25 cellular contexts compared by ENCODE assay signal in the genomic region with DNA sequence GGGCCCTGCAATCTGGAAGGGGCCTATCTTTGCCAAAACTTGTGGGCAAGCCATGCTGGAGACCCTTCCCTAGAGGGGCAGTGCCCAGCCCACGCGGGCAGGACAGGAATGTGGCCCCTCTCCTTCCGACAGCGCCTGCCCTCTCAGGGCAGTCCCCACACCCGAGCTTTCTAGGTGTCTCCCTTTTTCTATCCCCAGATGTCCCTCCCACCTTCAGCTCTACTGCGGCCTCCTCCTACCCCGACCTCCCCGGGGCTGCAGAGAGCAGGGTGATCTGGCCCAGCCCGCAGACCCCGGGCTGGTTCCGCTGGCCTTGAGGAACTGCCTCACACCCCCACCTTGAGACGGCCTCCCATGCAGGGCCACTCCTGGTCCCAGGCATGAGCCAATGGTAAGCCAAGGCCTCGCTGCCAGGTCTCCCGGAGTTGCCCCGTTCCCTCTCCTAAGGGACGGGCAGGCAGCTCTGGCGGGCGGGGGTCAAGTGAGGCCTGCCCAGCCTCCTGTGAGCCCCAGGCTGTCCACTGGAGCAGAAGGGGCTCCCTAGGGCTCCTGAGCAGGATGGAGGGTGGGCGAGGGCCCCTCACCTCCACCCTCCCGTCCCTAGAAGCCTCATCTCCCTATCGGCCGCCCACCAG. TPM values are rescaled to one million over a fixed set of nuclear protein-coding genes. Genes with fewer than 3 reads are reported as not detected.
DNase-seq lines count a peak whose midpoint lies in the region; ATAC-seq, FAIRE-seq and TF ChIP-seq lines count a peak whose summit lies in the region.
"Had no signal": no experiment of that assay in that cellular context is flagged by ENCODE, and none has a peak within 500 bp of the region (broad histone marks: within the 10 kb centered on the region; RNA-seq: fewer than 3 reads in every experiment).

No MANE protein-coding gene starts in this region.

- ATAC-seq in psoas muscle (no peak), HG02938 (IDR thresholded peaks at IDR 0.05; ENCODE audit: unreplicated experiment) (no peak), HG03039 (IDR thresholded peaks at IDR 0.05; ENCODE audit: unreplicated experiment) (no peak)
- ATAC-seq: stimulated activated naive CD8-positive, alpha-beta T cell treated with anti-CD3 and anti-CD28 coated beads, Interleukin-15, amount 100 ng/mL, for 72 hours had no signal

- no TSS peak for BruUV-seq in Caco-2 (replicated peaks; lab: Mats Ljungman, UMichigan)

- peaks cover 1 to 9% of the 10 kb centered on the region in 2 experiments for H4K20me1 ChIP-seq in H1 (replicated peaks in 1 of 2; ENCODE audit: control insufficient read depth in 1 of 2, insufficient read depth in 2 of 2, low read length in 2 of 2)

- H3K14ac ChIP-seq in H1 (ENCODE audit: insufficient read length): no peak overlapping the region

- H3K9ac ChIP-seq in H1 (replicated peaks in 1 of 4; ENCODE audit: extremely low read depth in 1 of 4, low read depth in 3 of 4, low read length in 3 of 4): no peak overlapping the region

- no peak for TF ChIP-seq EP300 in H1 (IDR thresholded peaks at IDR 0.05; ENCODE audit: borderline replicate concordance in 1 of 2, low read depth in 2 of 2, low read length in 2 of 2)
- TF ChIP-seq EP300 in sigmoid colon (IDR thresholded peaks at IDR 0.05): no peak

- CTCF ChIA-PET in activated CD4-positive, alpha-beta T cell treated with anti-CD3 and anti-CD28 coated beads, Interleukin-2, amount 10 ng/mL, durations not matched to agents 7 days and 5 days (lab: Charles Lee): interaction anchor here (0.9 to 2.1 kb wide), 3 partner anchors 12 to 29 kb away, joined by 4 to 9 read pairs (median 7); no protein-coding TSS in a partner anchor
- CTCF ChIA-PET in Caco-2 (lab: Charles Lee) (no interaction called here), H1 (lab: Charles Lee; ENCODE audit: partially characterized antibody) (interaction anchor here (0.9 to 6.0 kb wide), 6 partner anchors 12 to 117 kb away, joined by 3 to 37 read pairs (median 5); no protein-coding TSS in a partner anchor)

- intact Hi-C loops in Caco-2 (cut with micrococcal nuclease; ENCODE audit: unreplicated experiment): no loop called here
- intact Hi-C loops in psoas muscle (cut with DNase I): no loop called here
- intact Hi-C loops in sigmoid colon (cut with DNase I): no loop called here

- no peak overlapping the region for H2BK120ac ChIP-seq in H1 (replicated peaks; ENCODE audit: low read depth, low read length)

- TF ChIP-seq RAD21 in H1 (IDR thresholded peaks at IDR 0.05 in 1 of 2, conservative IDR thresholded peaks at IDR 0.05 in 1 of 2; ENCODE audit: low read depth in 2 of 2, low read length in 2 of 2): no peak

- no peak overlapping the region for H2BK12ac ChIP-seq in H1 (ENCODE audit: low read depth, low read length)

- FAIRE-seq in H1 (lab: Jason Lieb, UNC): no peak
- FAIRE-seq: colon had no signal

- H3K18ac ChIP-seq in H1 (ENCODE audit: extremely low read depth, low read length): no peak overlapping the region

- H3K27me3 Mint-ChIP-seq in activated CD4-positive, alpha-beta T cell treated with anti-CD3 and anti-CD28 coated beads, Interleukin-2, amount 10 ng/mL, durations not matched to agents 7 days and 5 days: no peaks in the 10 kb centered on the region
- H3K27me3 Mint-ChIP-seq in Caco-2 (ENCODE audit: insufficient read depth, unreplicated experiment): no peaks in the 10 kb centered on the region
- H3K27me3 Mint-ChIP-seq: memory B cell had no signal

- TF ChIP-seq POLR2A in H1 (IDR thresholded peaks at IDR 0.05; ENCODE audit: control extremely low read depth in 1 of 2, low read depth in 2 of 2, low read length in 2 of 2) (no peak), sigmoid colon (IDR thresholded peaks at IDR 0.05) (no peak)

- no peak overlapping the region for H4K91ac ChIP-seq in H1 (replicated peaks; ENCODE audit: insufficient read length, low read length)

- H2BK5ac ChIP-seq in H1 (ENCODE audit: low read depth, low read length): no peak overlapping the region

- no peak overlapping the region for H3K56ac ChIP-seq in H1 (replicated peaks; ENCODE audit: insufficient read length, low read depth, low read length)

- peaks cover 74% of the 10 kb centered on the region for H3K4me1 Mint-ChIP-seq in activated CD4-positive, alpha-beta T cell treated with anti-CD3 and anti-CD28 coated beads, Interleukin-2, amount 10 ng/mL, durations not matched to agents 7 days and 5 days
- H3K4me1 Mint-ChIP-seq in Caco-2 (ENCODE audit: low read depth, unreplicated experiment): no peaks in the 10 kb centered on the region

- H2BK20ac ChIP-seq in H1 (ENCODE audit: low read length): no peak overlapping the region

- no peak overlapping the region for H3K4me3 Mint-ChIP-seq in activated CD4-positive, alpha-beta T cell treated with anti-CD3 and anti-CD28 coated beads, Interleukin-2, amount 10 ng/mL, durations not matched to agents 7 days and 5 days
- no peak overlapping the region for H3K4me3 Mint-ChIP-seq in Caco-2 (ENCODE audit: unreplicated experiment)
- H3K4me3 Mint-ChIP-seq: stimulated activated naive CD8-positive, alpha-beta T cell treated with anti-CD3 and anti-CD28 coated beads, Interleukin-15, amount 100 ng/mL, for 72 hours had no signal

- peak overlapping the region; percentile 72 for H3K27ac Mint-ChIP-seq in activated CD4-positive, alpha-beta T cell treated with anti-CD3 and anti-CD28 coated beads, Interleukin-2, amount 10 ng/mL, durations not matched to agents 7 days and 5 days
- peak overlapping the region; percentile 17 for H3K27ac Mint-ChIP-seq in Caco-2 (ENCODE audit: unreplicated experiment)
- H3K27ac Mint-ChIP-seq: memory B cell had no signal

- H3K79me1 ChIP-seq in H1 (ENCODE audit: low read depth, low read length): peaks cover 6% of the 10 kb centered on the region

- H4K8ac ChIP-seq in H1 (ENCODE audit: extremely low read depth, insufficient read depth, low read length): peak overlapping the region; percentile 58; the same call in 1 of the 2 replicates

- H2AK5ac ChIP-seq in H1 (ENCODE audit: low read depth, low read length): no peak overlapping the region

- POLR2A ChIA-PET in activated CD4-positive, alpha-beta T cell treated with anti-CD3 and anti-CD28 coated beads, Interleukin-2, amount 10 ng/mL, durations not matched to agents 7 days and 5 days (lab: Charles Lee): no interaction called here
- POLR2A ChIA-PET in Caco-2 (lab: Charles Lee): no interaction called here
- POLR2A ChIA-PET in H1 (lab: Charles Lee; ENCODE audit: partially characterized antibody): interaction anchor here (0.9 to 1.9 kb wide), 3 partner anchors 10 to 12 kb away, joined by 3 to 6 read pairs (median 4); no protein-coding TSS in a partner anchor

- H3K27me3 ChIP-seq in Caco-2 (replicated peaks; ENCODE audit: control insufficient read depth, insufficient read depth, low read length) (no peaks in the 10 kb centered on the region), H1 (replicated peaks in 1 of 4; ENCODE audit: control insufficient read depth in 3 of 4, extremely low read depth in 1 of 4, insufficient read depth in 3 of 4, low read length in 3 of 4) (no peaks in the 10 kb centered on the region), psoas muscle (ENCODE audit: insufficient read depth in 3 of 3, low read length in 2 of 3) (no peaks in the 10 kb centered on the region), sigmoid colon (no peaks in the 10 kb centered on the region)
- H3K27me3 ChIP-seq: tibial artery had no signal

- no peaks in the 10 kb centered on the region for H3K9me3 Mint-ChIP-seq in activated CD4-positive, alpha-beta T cell treated with anti-CD3 and anti-CD28 coated beads, Interleukin-2, amount 10 ng/mL, durations not matched to agents 7 days and 5 days
- no peaks in the 10 kb centered on the region for H3K9me3 Mint-ChIP-seq in Caco-2 (ENCODE audit: unreplicated experiment)
- H3K9me3 Mint-ChIP-seq: activated naive CD4-positive, alpha-beta T cell treated with anti-CD3 and anti-CD28 coated beads, Interleukin-2, amount 10 ng/mL, durations not matched to agents 7 days and 5 days; memory B cell; stimulated activated naive CD8-positive, alpha-beta T cell treated with anti-CD3 and anti-CD28 coated beads, Interleukin-15, amount 100 ng/mL, for 72 hours had no signal

- H3K4me3 ChIP-seq in Caco-2 (ENCODE audit: low read depth, low read length) (no peak overlapping the region), H1 (ENCODE audit: extremely low read depth in 1 of 4, insufficient read depth in 2 of 4, low read depth in 3 of 4, low read length in 4 of 4) (no peak overlapping the region), psoas muscle (no peak overlapping the region), sigmoid colon (no peak overlapping the region)
- H3K4me3 ChIP-seq: esophagus squamous epithelium, prostate gland, tibial artery had no signal

- H3K23ac ChIP-seq in H1 (ENCODE audit: insufficient read length): no peak overlapping the region

- H3K27ac ChIP-seq in H1 (ENCODE audit: low read depth, low read length): no peak overlapping the region
- H3K27ac ChIP-seq in psoas muscle: peak overlapping the region; percentile 16
- H3K27ac ChIP-seq in sigmoid colon: no peak overlapping the region
- H3K27ac ChIP-seq: tibial artery had no signal

- no peak overlapping the region for H3K4ac ChIP-seq in H1 (replicated peaks; ENCODE audit: insufficient read length, low read depth, low read length)

- H3K36me3 ChIP-seq in Caco-2 (ENCODE audit: control insufficient read depth, insufficient read depth, low read length) (no peaks in the 10 kb centered on the region), H1 (ENCODE audit: control insufficient read depth in 2 of 4, insufficient read depth in 4 of 4, low read length in 3 of 4) (no peaks in the 10 kb centered on the region; a peak in 3 of 8 replicates), psoas muscle (ENCODE audit: insufficient read depth in 1 of 2, low read depth in 1 of 2) (peaks cover 0 to 15% of the 10 kb centered on the region in 2 donors), sigmoid colon (peaks cover 0 to 8% (median 0%) of the 10 kb centered on the region in 4 donors)
- H3K36me3 ChIP-seq: prostate gland had no signal

- H2BK15ac ChIP-seq in H1 (ENCODE audit: low read length): no peak overlapping the region

- H3K4me2 ChIP-seq in H1 (ENCODE audit: insufficient read depth in 1 of 2, low read depth in 2 of 2, low read length in 2 of 2): no peak overlapping the region

- peaks cover 36% of the 10 kb centered on the region for H3K36me3 Mint-ChIP-seq in activated CD4-positive, alpha-beta T cell treated with anti-CD3 and anti-CD28 coated beads, Interleukin-2, amount 10 ng/mL, durations not matched to agents 7 days and 5 days (ENCODE audit: low read depth)
- H3K36me3 Mint-ChIP-seq in Caco-2 (ENCODE audit: insufficient read depth, unreplicated experiment): peaks cover 9% of the 10 kb centered on the region

- H3K79me2 ChIP-seq in H1 (ENCODE audit: control insufficient read depth in 1 of 2, insufficient read depth in 2 of 2, low read length in 2 of 2): no peaks in the 10 kb centered on the region

- 0 out of 2 replicates have a peak, but pooled peaks cover 7% of the 10 kb centered on the region for H3K23me2 ChIP-seq in H1 (ENCODE audit: low read depth, low read length)

- H3K4me1 ChIP-seq in Caco-2 (peaks cover 5% of the 10 kb centered on the region; the same call in 1 of the 2 replicates), H1 (replicated peaks in 1 of 4; ENCODE audit: control insufficient read depth in 3 of 4, insufficient read depth in 4 of 4, low read length in 3 of 4) (peaks cover 0 to 6% (median 1%) of the 10 kb centered on the region in 4 experiments; a peak in 3 of 7 replicates), psoas muscle (peaks cover 23% of the 10 kb centered on the region), sigmoid colon (no peaks in the 10 kb centered on the region)

- no peak overlapping the region for H4K5ac ChIP-seq in H1 (ENCODE audit: insufficient read length, low read depth, low read length)

- no peak overlapping the region for H2AFZ ChIP-seq in H1 (ENCODE audit: low read length)

- H3K9me3 ChIP-seq in Caco-2: no peaks in the 10 kb centered on the region
- no peaks in the 10 kb centered on the region for H3K9me3 ChIP-seq in H1 (ENCODE audit: insufficient read depth in 2 of 2, low read depth in 1 of 2, low read length in 1 of 2)
- no peaks in the 10 kb centered on the region for H3K9me3 ChIP-seq in psoas muscle
- no peaks in the 10 kb centered on the region for H3K9me3 ChIP-seq in sigmoid colon
- H3K9me3 ChIP-seq: esophagus squamous epithelium, prostate gland, tibial artery had no signal

- WGBS in H1 (ENCODE audit: extremely low coverage in 1 of 2, insufficient coverage in 1 of 2, insufficient read length in 1 of 2, insufficient replicate concordance in 2 of 2, low coverage in 1 of 2, low lambda C conversion rate in 2 of 2, missing lambda C conversion rate in 1 of 2), 2 experiments: 91% methylated on average over 16 of the region's 22 CpGs; no CpG with 5 or more reads in 1 of the 2 experiments
- WGBS in psoas muscle, 3 donors: 91 to 94% (median 91%) methylated on average over 22 of the region's 22 CpGs
- WGBS in sigmoid colon, 2 donors: 93 to 95% methylated on average over 22 of the region's 22 CpGs

- DNase-seq in activated CD4-positive, alpha-beta T cell treated with anti-CD3 and anti-CD28 coated beads, Interleukin-2, amount 10 ng/mL, durations not matched to agents 7 days and 5 days: no peak
- DNase-seq in activated CD4-positive, alpha-beta T cell treated with anti-CD3 and anti-CD28 coated beads for 1 hour: no peak
- DNase-seq in Caco-2: no peak
- no peak for DNase-seq in H1 (ENCODE audit: low read depth in 1 of 2, low spot score in 2 of 2)
- no peak for DNase-seq in psoas muscle
- no peak for DNase-seq in sigmoid colon
- DNase-seq: activated CD8-positive, alpha-beta memory T cell treated with anti-CD3 and anti-CD28 coated beads, Interleukin-2, amount 50 U/mL, for 48 hours; activated naive CD4-positive, alpha-beta T cell treated with anti-CD3 and anti-CD28 coated beads, Interleukin-2, amount 10 ng/mL, durations not matched to agents 7 days and 5 days; Calu3; esophagus squamous epithelium; foreskin melanocyte; HCEC 1CT; left colon; NCI-H1436 treated with DMSO at 0.1 percent for 48 hours; NCI-H524; NK-92 treated with Interleukin-12 subunit alpha and Interleukin-12 subunit beta, amount 100 ng/mL, for 24 hours; Right ventricle myocardium superior; stimulated activated naive CD8-positive, alpha-beta T cell treated with anti-CD3 and anti-CD28 coated beads, Interleukin-15, amount 100 ng/mL, for 72 hours; T1000; tibial artery had no signal

- TF ChIP-seq CTCF in Caco-2 (IDR thresholded peaks at IDR 0.05; ENCODE audit: insufficient read depth in 1 of 2, low read depth in 1 of 2, low read length in 1 of 2, severe bottlenecking in 1 of 2, unreplicated experiment in 1 of 2) (no peak), H1 (IDR thresholded peaks at IDR 0.05; ENCODE audit: control extremely low read depth in 1 of 3, insufficient read depth in 1 of 3, low read depth in 1 of 3, low read length in 3 of 3) (no peak), psoas muscle (IDR thresholded peaks at IDR 0.05) (no peak), sigmoid colon (IDR thresholded peaks at IDR 0.05) (no peak)

RNA-seq across cellular contexts. Expression of a gene that starts 39.7 kb away (rescaled TPM):
- total RNA-seq in activated CD4-positive, alpha-beta T cell treated with anti-CD3 and anti-CD28 coated beads, Interleukin-2, amount 10 ng/mL, durations not matched to agents 7 days and 5 days: 100 to 1,000 TPM; 253 to 255 TPM
- total RNA-seq in Caco-2 (2022): 0.77 and 1.2 TPM in 2 replicates
- total RNA-seq in H1 (2021; fragmentation: NEBNext Ultra II Directional; extraction: Animal tissue kit (Norgen Biotek cat#: 25700)): 0.19 and 0.52 TPM in 2 replicates
- polyA plus RNA-seq in H1 (2011; rRNA removed): 0.11 and 0.33 TPM in 2 replicates
- polyA plus RNA-seq in H1 (2011; cell fraction: cytosol; rRNA removed): not detected
- polyA plus RNA-seq in H1 (2011; cell fraction: nucleus; rRNA removed): 0.27 TPM
- 0.17 to 0.43 TPM (median 0.22 TPM) in 3 of 4 replicates, not detected in the other for polyA plus RNA-seq in H1 (2012, experiment 1 of 2)
- 0.35 TPM for polyA plus RNA-seq in H1 (2012, experiment 2 of 2)
- polyA plus RNA-seq in H1 (2013, experiment 1 of 2): 0.32 TPM
- 0.31 TPM for polyA plus RNA-seq in H1 (2013, experiment 2 of 2)
- not detected in 2 replicates for polyA minus RNA-seq in H1 (2011; rRNA and poly(A)+ RNA removed)
- polyA minus RNA-seq in H1 (2011; cell fraction: cytosol; rRNA and poly(A)+ RNA removed): not detected
- 0.50 TPM for polyA minus RNA-seq in H1 (2011; cell fraction: nucleus; rRNA and poly(A)+ RNA removed)
- total RNA-seq in psoas muscle: 10 to 100 TPM; 12.7 to 35.4 (median 24.0) TPM
- polyA plus RNA-seq in psoas muscle: 10 to 100 TPM in 1 of 3 donors, 1 to 10 TPM in 2; 3.3 to 24.2 (median 5.3) TPM
- 10 to 100 TPM; 17.1 to 49.3 (median 28.3) TPM for total RNA-seq in sigmoid colon
- 10 to 100 TPM in 1 of 3 donors, 1 to 10 TPM in 2; 2.8 to 25.9 (median 3.6) TPM for polyA plus RNA-seq in sigmoid colon
